ENCODE assay signal across 14 cellular contexts in genomic region chr1:184891440-184891839, GRCh38.
DNase-seq lines count a peak whose midpoint lies in the region; ATAC-seq and TF ChIP-seq lines count a peak whose summit lies in the region.
"Had no signal": no experiment of that assay in that cellular context is flagged by ENCODE, and none has a peak within 500 bp of the region (broad histone marks: within the 10 kb centered on the region; RNA-seq: fewer than 3 reads in every experiment).

No MANE protein-coding gene starts in this region.

- no peaks in the 10 kb centered on the region for H3K27me3 ChIP-seq in breast epithelium
- H3K27me3 ChIP-seq in mammary epithelial cell (ENCODE audit: insufficient read depth, low read length) = no peaks in the 10 kb centered on the region
- H3K27me3 ChIP-seq in lower lobe of right lung (ENCODE audit: low read depth) = no peaks in the 10 kb centered on the region
- H3K27me3 ChIP-seq in aorta (ENCODE audit: control insufficient read depth in 1 of 2, insufficient read depth in 2 of 2, low read length in 1 of 2) = no peaks in the 10 kb centered on the region
- H3K27me3 ChIP-seq in testis = no peaks in the 10 kb centered on the region
- H3K27me3 ChIP-seq: thyroid gland had no signal

- no peaks in the 10 kb centered on the region for H3K4me1 ChIP-seq in breast epithelium
- H3K4me1 ChIP-seq in mammary epithelial cell (ENCODE audit: insufficient read depth, low read length) = peaks cover 34% of the 10 kb centered on the region
- H3K4me1 ChIP-seq in lower lobe of right lung = peaks cover 17% of the 10 kb centered on the region
- H3K4me1 ChIP-seq in aorta (ENCODE audit: control insufficient read depth in 1 of 2, insufficient read depth in 2 of 2, low read length in 2 of 2) = peaks cover 3 to 19% of the 10 kb centered on the region in 2 donors
- peaks cover 9% of the 10 kb centered on the region for H3K4me1 ChIP-seq in testis
- H3K4me1 ChIP-seq: prostate gland, thyroid gland had no signal

- in situ Hi-C loops in mammary epithelial cell (cut with MboI; ENCODE audit: low sequenced_read_pairs in 2 of 2) = no loop called here

- BruUV-seq in mammary epithelial cell (replicated peaks; lab: Mats Ljungman, UMichigan) = no TSS peak

- H3K4me3 ChIP-seq in breast epithelium (no peak overlapping the region), mammary epithelial cell (replicated peaks in 1 of 3; ENCODE audit: insufficient read depth in 1 of 3, low read depth in 2 of 3, low read length in 3 of 3) (no peak overlapping the region), lower lobe of right lung (no peak overlapping the region), aorta (ENCODE audit: low read length in 2 of 2) (no peak overlapping the region), testis (no peak overlapping the region)
- H3K4me3 ChIP-seq: prostate gland, thyroid gland had no signal

- H3K79me2 ChIP-seq in mammary epithelial cell (ENCODE audit: insufficient read depth, low read length) = no peaks in the 10 kb centered on the region

- H4K20me1 ChIP-seq in mammary epithelial cell (ENCODE audit: insufficient read depth, low read length) = no peaks in the 10 kb centered on the region

- no peak overlapping the region for H3K4me2 ChIP-seq in mammary epithelial cell (ENCODE audit: insufficient read depth, low read depth, low read length)

- no peak overlapping the region for H3K9ac ChIP-seq in mammary epithelial cell (ENCODE audit: insufficient read depth, low read length)

- H3K4me1 Mint-ChIP-seq in activated naive CD8-positive, alpha-beta T cell treated with anti-CD3 and anti-CD28 coated beads, Interleukin-2, amount 50 U/mL, for 24 hours = peaks cover 66% of the 10 kb centered on the region

- H3K27ac ChIP-seq in breast epithelium (peak overlapping the region; percentile 70 to 82), mammary epithelial cell (ENCODE audit: insufficient read depth, low read depth, low read length) (no peak overlapping the region), lower lobe of right lung (peak overlapping the region; percentile 51), aorta (ENCODE audit: low read depth in 1 of 2, low read length in 2 of 2) (peak overlapping the region; percentile 68 to 93), testis (no peak overlapping the region)
- H3K27ac ChIP-seq: thyroid gland had no signal

- H3K4me3 Mint-ChIP-seq in activated naive CD8-positive, alpha-beta T cell treated with anti-CD3 and anti-CD28 coated beads, Interleukin-2, amount 50 U/mL, for 24 hours = peak overlapping the region; percentile 58

- H3K9me3 Mint-ChIP-seq in activated naive CD8-positive, alpha-beta T cell treated with anti-CD3 and anti-CD28 coated beads, Interleukin-2, amount 50 U/mL, for 24 hours = no peaks in the 10 kb centered on the region

- TF ChIP-seq CTCF in breast epithelium (IDR thresholded peaks at IDR 0.05) (no peak), mammary epithelial cell (conservative IDR thresholded peaks at IDR 0.05 in 1 of 2, IDR thresholded peaks at IDR 0.05 in 1 of 2; ENCODE audit: extremely low read depth in 1 of 2, insufficient read depth in 1 of 2, low read depth in 1 of 2, low read length in 2 of 2) (no peak), lower lobe of right lung (IDR thresholded peaks at IDR 0.05) (no peak), testis (IDR thresholded peaks at IDR 0.05) (no peak)

- peaks cover 1% of the 10 kb centered on the region for H3K27me3 Mint-ChIP-seq in activated naive CD8-positive, alpha-beta T cell treated with anti-CD3 and anti-CD28 coated beads, Interleukin-2, amount 50 U/mL, for 24 hours

- DNase-seq in breast epithelium (ENCODE audit: low spot score in 2 of 2) (no peak), mammary epithelial cell (no peak), lower lobe of right lung (no peak), aorta (no peak), testis (no peak)
- DNase-seq in activated naive CD8-positive, alpha-beta T cell treated with anti-CD3 and anti-CD28 coated beads, Interleukin-2, amount 50 U/mL, for 24 hours = no peak
- no peak for DNase-seq in activated CD4-positive, CD25-positive, alpha-beta regulatory T cell treated with anti-CD3 and anti-CD28 coated beads, Interleukin-2, amount 50 U/mL, for 72 hours
- DNase-seq: activated CD8-positive, alpha-beta memory T cell treated with anti-CD3 and anti-CD28 coated beads, Interleukin-2, amount 50 U/mL, for 4 hours; left cardiac atrium; NCI-H1417; NCI-H446; thyroid gland had no signal

- peak overlapping the region; percentile 98 for H3K27ac Mint-ChIP-seq in activated naive CD8-positive, alpha-beta T cell treated with anti-CD3 and anti-CD28 coated beads, Interleukin-2, amount 50 U/mL, for 24 hours

- intact Hi-C loops in breast epithelium (cut with DNase I; ENCODE audit: low total_unique reads) = no loop called here
- intact Hi-C loops in mammary epithelial cell (cut with micrococcal nuclease) = no loop called here
- intact Hi-C loops in lower lobe of right lung (cut with DNase I) = no loop called here
- intact Hi-C loops in aorta (cut with DNase I) = loop anchor here in 1 of 2 donors (5.0 kb wide), 1 partner anchor 64 kb away; no protein-coding TSS in a partner anchor
- intact Hi-C loops in testis (cut with DNase I; ENCODE audit: low total_unique reads) = no loop called here

- ATAC-seq in activated naive CD8-positive, alpha-beta T cell treated with anti-CD3 and anti-CD28 coated beads, Interleukin-2, amount 50 U/mL, for 24 hours = no peak
- ATAC-seq in lower lobe of right lung = no peak
- no peak for ATAC-seq in aorta (ENCODE audit: low FRiP score)
- ATAC-seq in GM19467 (IDR thresholded peaks at IDR 0.05; ENCODE audit: unreplicated experiment) = no peak

- no peak overlapping the region for H2AFZ ChIP-seq in mammary epithelial cell (ENCODE audit: low read depth, low read length)

- no peaks in the 10 kb centered on the region for H3K36me3 ChIP-seq in breast epithelium
- H3K36me3 ChIP-seq in mammary epithelial cell (ENCODE audit: insufficient read depth, low read length) = no peaks in the 10 kb centered on the region
- H3K36me3 ChIP-seq in lower lobe of right lung = no peaks in the 10 kb centered on the region
- H3K36me3 ChIP-seq in aorta (ENCODE audit: control insufficient read depth in 1 of 2, insufficient read depth in 2 of 2, low read length in 1 of 2) = no peaks in the 10 kb centered on the region
- H3K36me3 ChIP-seq in testis (ENCODE audit: low read depth, missing control alignments) = no peaks in the 10 kb centered on the region
- H3K36me3 ChIP-seq: prostate gland, thyroid gland had no signal

- peaks cover 7% of the 10 kb centered on the region for H3K36me3 Mint-ChIP-seq in activated naive CD8-positive, alpha-beta T cell treated with anti-CD3 and anti-CD28 coated beads, Interleukin-2, amount 50 U/mL, for 24 hours (ENCODE audit: low read depth)

- TF ChIP-seq POLR2A in breast epithelium (IDR thresholded peaks at IDR 0.05) = no peak
- no peak for TF ChIP-seq POLR2A in testis (IDR thresholded peaks at IDR 0.05)

- no peaks in the 10 kb centered on the region for H3K9me3 ChIP-seq in breast epithelium
- H3K9me3 ChIP-seq in mammary epithelial cell (replicated peaks; ENCODE audit: insufficient read depth, low read length) = no peaks in the 10 kb centered on the region
- no peaks in the 10 kb centered on the region for H3K9me3 ChIP-seq in lower lobe of right lung
- no peaks in the 10 kb centered on the region for H3K9me3 ChIP-seq in aorta (ENCODE audit: control insufficient read depth, low read length)
- no peaks in the 10 kb centered on the region for H3K9me3 ChIP-seq in testis
- H3K9me3 ChIP-seq: prostate gland, thyroid gland had no signal

- CTCF ChIA-PET in mammary epithelial cell (lab: Charles Lee; ENCODE audit: low non-redundant PET) = no interaction called here

- dilution Hi-C loops in mammary epithelial cell (cut with HindIII; ENCODE audit: low sequenced_read_pairs) = no loop called here

Comparison
In these comparisons a context has a peak if more than half of its experiments do, and no peak if none do; other contexts are left out.
1. H3K27ac ChIP-seq: peak in breast epithelium (2 of 2), lower lobe of right lung (single experiment) and aorta (2 of 2); none in mammary epithelial cell (single experiment) and testis (0 of 2).